12 cellular contexts compared by ENCODE assay signal in genomic region chr9:122218070-122218884, GRCh38. TPM values are rescaled to one million over a fixed set of nuclear protein-coding genes. Genes with fewer than 3 reads are reported as not detected.
DNase-seq lines count a peak whose midpoint lies in the region; ATAC-seq, FAIRE-seq and TF ChIP-seq lines count a peak whose summit lies in the region.
"Had no signal": no experiment of that assay in that cellular context is flagged by ENCODE, and none has a peak within 500 bp of the region (broad histone marks: within the 10 kb centered on the region; RNA-seq: fewer than 3 reads in every experiment).

No MANE protein-coding gene starts in this region.

- no peak overlapping the region for H3K27ac Mint-ChIP-seq in activated T-cell treated with anti-CD3 and anti-CD28 coated beads, Interleukin-2, amount 50 U/mL, for 72 hours
- H3K27ac Mint-ChIP-seq in stimulated activated effector memory CD8-positive, alpha-beta T cell treated with anti-CD3 and anti-CD28 coated beads, Interleukin-12 subunit alpha, Interleukin-12 subunit beta, amount 100 ng/mL, for 72 hours: no peak overlapping the region
- H3K27ac Mint-ChIP-seq: effector memory CD8-positive, alpha-beta T cell had no signal

- peaks cover 19 to 25% of the 10 kb centered on the region in 2 experiments for H3K27me3 ChIP-seq in endothelial cell of umbilical vein (ENCODE audit: control insufficient read depth in 2 of 2, insufficient read depth in 2 of 2, low read length in 2 of 2)

- no peaks in the 10 kb centered on the region for H3K79me2 ChIP-seq in endothelial cell of umbilical vein (ENCODE audit: control insufficient read depth, insufficient read depth, low read length)

- FAIRE-seq in endothelial cell of umbilical vein (lab: Jason Lieb, UNC): peak; percentile 18

- H3K27ac ChIP-seq in endothelial cell of umbilical vein (ENCODE audit: insufficient read depth, low read depth, low read length) (no peak overlapping the region), caudate nucleus (ENCODE audit: low read depth, low read length) (no peak overlapping the region)
- H3K27ac ChIP-seq: testis had no signal

- TF ChIP-seq CTCF in endothelial cell of umbilical vein (IDR thresholded peaks at IDR 0.05; ENCODE audit: extremely low read depth in 1 of 2, insufficient read depth in 1 of 2, low read depth in 1 of 2, low read length in 2 of 2): no peak

- H3K9me3 Mint-ChIP-seq in activated T-cell treated with anti-CD3 and anti-CD28 coated beads, Interleukin-2, amount 50 U/mL, for 72 hours: no peaks in the 10 kb centered on the region
- no peaks in the 10 kb centered on the region for H3K9me3 Mint-ChIP-seq in stimulated activated effector memory CD8-positive, alpha-beta T cell treated with anti-CD3 and anti-CD28 coated beads, Interleukin-12 subunit alpha, Interleukin-12 subunit beta, amount 100 ng/mL, for 72 hours
- H3K9me3 Mint-ChIP-seq: effector memory CD8-positive, alpha-beta T cell had no signal

- H3K36me3 Mint-ChIP-seq in activated T-cell treated with anti-CD3 and anti-CD28 coated beads, Interleukin-2, amount 50 U/mL, for 72 hours (ENCODE audit: insufficient read depth in 2 of 2): peaks cover 0 to 2% of the 10 kb centered on the region in 2 donors
- H3K36me3 Mint-ChIP-seq in stimulated activated effector memory CD8-positive, alpha-beta T cell treated with anti-CD3 and anti-CD28 coated beads, Interleukin-12 subunit alpha, Interleukin-12 subunit beta, amount 100 ng/mL, for 72 hours: no peaks in the 10 kb centered on the region

- no peaks in the 10 kb centered on the region for H4K20me1 ChIP-seq in endothelial cell of umbilical vein (replicated peaks; ENCODE audit: control insufficient read depth, extremely low read depth, insufficient read depth, low read length)

- H3K4me2 ChIP-seq in endothelial cell of umbilical vein (ENCODE audit: insufficient read depth, low read length): no peak overlapping the region

- POLR2A ChIA-PET in endothelial cell of umbilical vein (lab: Charles Lee): no interaction called here

- H3K9ac ChIP-seq in endothelial cell of umbilical vein (replicated peaks; ENCODE audit: extremely low read depth, insufficient read depth, low read length): no peak overlapping the region

- no peaks in the 10 kb centered on the region for H3K36me3 ChIP-seq in endothelial cell of umbilical vein (ENCODE audit: control insufficient read depth in 2 of 2, extremely low read depth in 1 of 2, insufficient read depth in 2 of 2, low read length in 2 of 2)

- dilution Hi-C loops in endothelial cell of umbilical vein (cut with MboI; ENCODE audit: extremely low pct_ligation_motif_present, low sequenced_read_pairs): no loop called here

- no peak overlapping the region for H3K4me3 ChIP-seq in endothelial cell of umbilical vein (replicated peaks in 1 of 3; ENCODE audit: insufficient read depth in 1 of 3, low read depth in 1 of 3, low read length in 3 of 3)
- H3K4me3 ChIP-seq: testis had no signal

- H3K4me1 Mint-ChIP-seq in activated T-cell treated with anti-CD3 and anti-CD28 coated beads, Interleukin-2, amount 50 U/mL, for 72 hours (ENCODE audit: low read depth): peaks cover 33% of the 10 kb centered on the region
- H3K4me1 Mint-ChIP-seq in stimulated activated effector memory CD8-positive, alpha-beta T cell treated with anti-CD3 and anti-CD28 coated beads, Interleukin-12 subunit alpha, Interleukin-12 subunit beta, amount 100 ng/mL, for 72 hours: peaks cover 33% of the 10 kb centered on the region

- no peaks in the 10 kb centered on the region for H3K9me3 ChIP-seq in endothelial cell of umbilical vein (replicated peaks; ENCODE audit: control insufficient read depth, insufficient read depth, low read length)
- H3K9me3 ChIP-seq: testis had no signal

- CTCF ChIA-PET in endothelial cell of umbilical vein (lab: Charles Lee): no interaction called here

- no peak overlapping the region for H2AFZ ChIP-seq in endothelial cell of umbilical vein (ENCODE audit: low read depth, low read length)

- DNase-seq in activated T-cell treated with anti-CD3 and anti-CD28 coated beads, Interleukin-2, amount 50 U/mL, for 72 hours: no peak
- DNase-seq in activated T-cell treated with anti-CD3 and anti-CD28 coated beads for 4 hours: no peak
- DNase-seq in M059J (ENCODE audit: low read depth): peak; percentile 59
- no peak for DNase-seq in endothelial cell of umbilical vein (ENCODE audit: low read depth, low spot score)
- DNase-seq in stimulated activated effector memory CD8-positive, alpha-beta T cell treated with anti-CD3 and anti-CD28 coated beads, Interleukin-12 subunit alpha, Interleukin-12 subunit beta, amount 100 ng/mL, for 72 hours (ENCODE audit: low spot score in 2 of 2): no peak
- no peak for DNase-seq in activated gamma-delta T cell treated with Interleukin-2 at 50 U/mL for 16 hours
- no peak for DNase-seq in caudate nucleus (lab: John Stamatoyannopoulos, UW)
- DNase-seq in HCEC 1CT: no peak
- DNase-seq: effector memory CD8-positive, alpha-beta T cell; MM.1S; right cardiac atrium; testis had no signal

- H3K4me1 ChIP-seq in endothelial cell of umbilical vein (ENCODE audit: control insufficient read depth, extremely low read depth, insufficient read depth, low read length): peaks cover 9% of the 10 kb centered on the region

- H3K4me3 Mint-ChIP-seq in activated T-cell treated with anti-CD3 and anti-CD28 coated beads, Interleukin-2, amount 50 U/mL, for 72 hours: peak overlapping the region; percentile 81
- peak overlapping the region; percentile 58 for H3K4me3 Mint-ChIP-seq in stimulated activated effector memory CD8-positive, alpha-beta T cell treated with anti-CD3 and anti-CD28 coated beads, Interleukin-12 subunit alpha, Interleukin-12 subunit beta, amount 100 ng/mL, for 72 hours

- no peaks in the 10 kb centered on the region for H3K9me1 ChIP-seq in endothelial cell of umbilical vein (replicated peaks; ENCODE audit: control insufficient read depth, extremely low read depth, insufficient read depth, low read length)

- intact Hi-C loops in endothelial cell of umbilical vein (cut with micrococcal nuclease): no loop called here

- TF ChIP-seq POLR2A in endothelial cell of umbilical vein (IDR thresholded peaks at IDR 0.05; ENCODE audit: low read depth, low read length): no peak

- no peak for ATAC-seq in activated T-cell treated with anti-CD3 and anti-CD28 coated beads, Interleukin-2, amount 50 U/mL, for 72 hours (replicated peaks in 1 of 2)
- ATAC-seq in stimulated activated effector memory CD8-positive, alpha-beta T cell treated with anti-CD3 and anti-CD28 coated beads, Interleukin-12 subunit alpha, Interleukin-12 subunit beta, amount 100 ng/mL, for 72 hours: no peak

- no TSS peak for BruUV-seq in endothelial cell of umbilical vein (replicated peaks; lab: Mats Ljungman, UMichigan)

- H3K27me3 Mint-ChIP-seq in activated T-cell treated with anti-CD3 and anti-CD28 coated beads, Interleukin-2, amount 50 U/mL, for 72 hours (ENCODE audit: low read depth): peaks cover 90% of the 10 kb centered on the region

RNA-seq across cellular contexts. Expression of gene LHX6, which starts 10.5 kb away (rescaled TPM):
- total RNA-seq in activated T-cell treated with anti-CD3 and anti-CD28 coated beads, Interleukin-2, amount 50 U/mL, for 72 hours: under 1 TPM in 1 of 2 donors, not detected in 1; 0.29 TPM
- 0.05 and 0.37 TPM in 2 replicates for total RNA-seq in M059J (2014; rRNA removed; shearing (Covaris generic))
- total RNA-seq in endothelial cell of umbilical vein: 9.4 and 18.4 TPM in 2 replicates
- 1.8 and 2.4 TPM in 2 replicates for polyA plus RNA-seq in endothelial cell of umbilical vein
- polyA plus RNA-seq in endothelial cell of umbilical vein (2011; cell fraction: cytosol; rRNA removed): 1.7 and 2.3 TPM in 2 replicates
- 3.9 and 6.1 TPM in 2 replicates for polyA plus RNA-seq in endothelial cell of umbilical vein (2011; cell fraction: nucleus; rRNA removed)
- polyA plus RNA-seq in endothelial cell of umbilical vein (2012): 4.1 and 5.6 TPM in 2 replicates
- polyA minus RNA-seq in endothelial cell of umbilical vein: 0.85 and 1.9 TPM in 2 replicates
- polyA minus RNA-seq in endothelial cell of umbilical vein (2011; cell fraction: cytosol; rRNA and poly(A)+ RNA removed): not detected
- polyA minus RNA-seq in endothelial cell of umbilical vein (2011; cell fraction: nucleus; rRNA and poly(A)+ RNA removed): 0.77 and 3.1 TPM in 2 replicates

RNA-seq across cellular contexts. Expression of gene RBM18, which starts 46.4 kb away (rescaled TPM):
- 10 to 100 TPM; 30.0 to 35.8 TPM for total RNA-seq in activated T-cell treated with anti-CD3 and anti-CD28 coated beads, Interleukin-2, amount 50 U/mL, for 72 hours
- 12.6 and 18.1 TPM in 2 replicates for total RNA-seq in M059J (2014; rRNA removed; shearing (Covaris generic))
- 26.9 and 28.6 TPM in 2 replicates for total RNA-seq in endothelial cell of umbilical vein
- polyA plus RNA-seq in endothelial cell of umbilical vein: 7.0 and 7.9 TPM in 2 replicates
- 15.5 and 18.6 TPM in 2 replicates for polyA plus RNA-seq in endothelial cell of umbilical vein (2011; cell fraction: cytosol; rRNA removed)
- 11.8 and 12.0 TPM in 2 replicates for polyA plus RNA-seq in endothelial cell of umbilical vein (2011; cell fraction: nucleus; rRNA removed)
- polyA plus RNA-seq in endothelial cell of umbilical vein (2012): 22.9 and 24.7 TPM in 2 replicates
- polyA minus RNA-seq in endothelial cell of umbilical vein: 9.6 and 12.9 TPM in 2 replicates
- polyA minus RNA-seq in endothelial cell of umbilical vein (2011; cell fraction: cytosol; rRNA and poly(A)+ RNA removed): 12.4 TPM
- 5.4 TPM in 2 replicates for polyA minus RNA-seq in endothelial cell of umbilical vein (2011; cell fraction: nucleus; rRNA and poly(A)+ RNA removed)

RNA-seq across cellular contexts. Expression of gene MRRF, which starts 46.4 kb away (rescaled TPM):
- 10 to 100 TPM; 42.6 to 47.7 TPM for total RNA-seq in activated T-cell treated with anti-CD3 and anti-CD28 coated beads, Interleukin-2, amount 50 U/mL, for 72 hours
- 27.3 and 37.9 TPM in 2 replicates for total RNA-seq in M059J (2014; rRNA removed; shearing (Covaris generic))
- 36.4 and 36.5 TPM in 2 replicates for total RNA-seq in endothelial cell of umbilical vein
- 24.2 and 27.2 TPM in 2 replicates for polyA plus RNA-seq in endothelial cell of umbilical vein
- polyA plus RNA-seq in endothelial cell of umbilical vein (2011; cell fraction: cytosol; rRNA removed): 36.8 and 37.1 TPM in 2 replicates
- polyA plus RNA-seq in endothelial cell of umbilical vein (2011; cell fraction: nucleus; rRNA removed): 67.3 and 78.8 TPM in 2 replicates
- polyA plus RNA-seq in endothelial cell of umbilical vein (2012): 26.9 and 44.5 TPM in 2 replicates
- 57.9 and 74.1 TPM in 2 replicates for polyA minus RNA-seq in endothelial cell of umbilical vein
- polyA minus RNA-seq in endothelial cell of umbilical vein (2011; cell fraction: cytosol; rRNA and poly(A)+ RNA removed): 49.5 TPM
- 36.4 and 53.4 TPM in 2 replicates for polyA minus RNA-seq in endothelial cell of umbilical vein (2011; cell fraction: nucleus; rRNA and poly(A)+ RNA removed)

RNA-seq across cellular contexts. Expression of gene MORN5, which starts 58.6 kb away (rescaled TPM):
- not detected for total RNA-seq in activated T-cell treated with anti-CD3 and anti-CD28 coated beads, Interleukin-2, amount 50 U/mL, for 72 hours
- not detected in 2 replicates for total RNA-seq in M059J (2014; rRNA removed; shearing (Covaris generic))
- total RNA-seq in endothelial cell of umbilical vein: not detected in 2 replicates
- polyA plus RNA-seq in endothelial cell of umbilical vein: not detected in 2 replicates
- polyA plus RNA-seq in endothelial cell of umbilical vein (2011; cell fraction: cytosol; rRNA removed): not detected in 2 replicates
- polyA plus RNA-seq in endothelial cell of umbilical vein (2011; cell fraction: nucleus; rRNA removed): not detected in 2 replicates
- not detected in 2 replicates for polyA plus RNA-seq in endothelial cell of umbilical vein (2012)
- polyA minus RNA-seq in endothelial cell of umbilical vein: not detected in 2 replicates
- polyA minus RNA-seq in endothelial cell of umbilical vein (2011; cell fraction: cytosol; rRNA and poly(A)+ RNA removed): not detected
- polyA minus RNA-seq in endothelial cell of umbilical vein (2011; cell fraction: nucleus; rRNA and poly(A)+ RNA removed): not detected in 2 replicates
- total RNA-seq: right cardiac atrium had no signal

RNA-seq across cellular contexts. Expression of gene NDUFA8, which starts 58.7 kb away (rescaled TPM):
- total RNA-seq in activated T-cell treated with anti-CD3 and anti-CD28 coated beads, Interleukin-2, amount 50 U/mL, for 72 hours: 10 to 100 TPM; 32.3 to 42.0 TPM
- total RNA-seq in M059J (2014; rRNA removed; shearing (Covaris generic)): 69.3 and 93.4 TPM in 2 replicates
- 65.5 and 68.2 TPM in 2 replicates for total RNA-seq in endothelial cell of umbilical vein
- 81.4 and 100 TPM in 2 replicates for polyA plus RNA-seq in endothelial cell of umbilical vein
- polyA plus RNA-seq in endothelial cell of umbilical vein (2011; cell fraction: cytosol; rRNA removed): 88.2 and 91.6 TPM in 2 replicates
- polyA plus RNA-seq in endothelial cell of umbilical vein (2011; cell fraction: nucleus; rRNA removed): 25.0 and 31.4 TPM in 2 replicates
- 97.8 and 120 TPM in 2 replicates for polyA plus RNA-seq in endothelial cell of umbilical vein (2012)
- 51.4 and 53.7 TPM in 2 replicates for polyA minus RNA-seq in endothelial cell of umbilical vein
- 82.1 TPM for polyA minus RNA-seq in endothelial cell of umbilical vein (2011; cell fraction: cytosol; rRNA and poly(A)+ RNA removed)
- 4.7 and 6.4 TPM in 2 replicates for polyA minus RNA-seq in endothelial cell of umbilical vein (2011; cell fraction: nucleus; rRNA and poly(A)+ RNA removed)
